ENCODE assay signal across 1 cellular context in the genomic region with DNA sequence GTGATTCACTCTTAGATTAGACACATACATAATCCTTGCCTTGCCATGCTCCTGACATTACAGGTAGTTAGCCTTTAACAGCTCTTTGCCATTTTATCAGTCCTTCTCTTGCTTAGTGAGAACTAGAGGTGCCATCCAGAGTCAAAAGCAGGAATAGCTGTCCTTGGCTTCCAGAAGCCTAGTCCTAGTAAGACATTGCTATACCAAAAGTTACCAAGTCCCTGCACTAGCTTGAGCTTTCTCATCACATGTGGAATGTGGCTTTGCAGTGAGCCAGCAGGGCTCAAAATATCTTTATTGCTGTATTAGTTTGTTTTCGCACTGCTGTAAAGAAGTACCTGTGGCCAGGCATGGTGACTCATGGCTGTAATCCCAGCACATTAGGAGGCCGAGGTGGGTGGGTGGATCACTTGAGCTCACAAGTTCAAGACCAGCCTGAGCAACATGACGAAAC.
TF ChIP-seq lines count a peak whose summit lies in the region.

No MANE protein-coding gene starts in this region.

TF ChIP-seq in H1, 55 proteins besides CTCF, POLR2A, EP300 and RAD21 (continued from another document):
- TF ChIP-seq RNF2 (IDR thresholded peaks at IDR 0.05; ENCODE audit: borderline replicate concordance, low read depth, low read length, missing control alignments, poor library complexity, severe bottlenecking) (no peak), TAF7 (optimal IDR thresholded peaks at IDR 0.05; ENCODE audit: borderline replicate concordance, low read depth, low read length) (no peak), MAFK (IDR thresholded peaks at IDR 0.05; ENCODE audit: low read depth, low read length) (no peak), YY1 (IDR thresholded peaks at IDR 0.05; ENCODE audit: low read depth, low read length) (no peak)
TF ChIP-seq in H1: peak in this region for 0.
